In the genomic region with DNA sequence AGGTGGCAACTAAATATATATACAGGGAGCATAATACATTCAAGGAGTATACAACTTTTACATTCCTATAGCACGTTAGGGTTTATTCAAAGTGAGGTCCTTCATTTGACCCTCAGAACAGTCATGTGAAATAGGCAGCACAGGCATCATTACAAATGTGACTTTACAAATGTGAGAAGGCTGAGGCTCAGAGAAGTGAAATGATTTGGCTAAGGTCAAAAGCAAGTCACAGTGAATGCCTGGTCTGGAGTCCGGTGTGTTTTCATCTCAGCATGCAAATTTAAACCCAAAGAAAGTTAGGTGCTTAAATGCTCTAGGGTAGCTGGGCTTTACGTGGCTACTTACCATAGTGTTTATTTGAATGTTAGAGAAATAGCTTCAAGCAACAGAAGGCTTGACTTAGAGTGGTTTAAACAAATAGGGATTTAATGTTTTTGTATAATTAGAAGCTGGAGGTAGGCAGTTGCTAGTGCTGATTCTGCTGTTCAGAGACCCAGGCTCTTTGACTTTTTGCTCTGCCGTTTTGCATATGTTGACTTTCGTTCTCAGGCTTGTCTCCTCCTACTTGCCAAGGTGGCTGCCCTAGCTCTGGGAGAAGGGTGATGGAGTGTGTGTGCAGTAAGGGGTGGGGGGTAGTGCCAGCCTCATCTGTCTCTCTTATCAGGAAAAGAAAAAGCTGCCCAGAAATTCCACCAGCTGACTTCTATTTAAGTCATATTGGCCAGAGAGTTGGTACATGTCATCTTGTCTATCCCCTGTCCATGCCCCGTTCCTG, we compare ENCODE assay signal across 12 cellular contexts.
A peak's percentile ranks its signal among the peaks of the same experiment; 100 is the strongest.
DNase-seq lines count a peak whose midpoint lies in the region; ATAC-seq, FAIRE-seq and TF ChIP-seq lines count a peak whose summit lies in the region.
"Had no signal": no experiment of that assay in that cellular context is flagged by ENCODE, and none has a peak within 500 bp of the region (broad histone marks: within the 10 kb centered on the region; RNA-seq: fewer than 3 reads in every experiment).

No MANE protein-coding gene starts in this region.

- H3K4me1 ChIP-seq in GM12878 (ENCODE audit: control insufficient read depth, insufficient read depth, low read length) (peaks cover 4% of the 10 kb centered on the region), gastrocnemius medialis (peaks cover 42 to 58% of the 10 kb centered on the region in 2 donors)

- CTCF ChIA-PET in GM12878 (lab: Yijun Ruan, JAX), result interaction anchor here (1.2 to 2.7 kb wide), 6 partner anchors 9 to 234 kb away, joined by 3 to 13 read pairs (median 4); no protein-coding TSS in a partner anchor

- H3K36me3 ChIP-seq in GM12878 (ENCODE audit: control insufficient read depth in 2 of 2, insufficient read depth in 2 of 2, low read length in 1 of 2) (no peaks in the 10 kb centered on the region), gastrocnemius medialis (no peaks in the 10 kb centered on the region)

- in situ Hi-C loops in GM12878 (cut with MboI) (no loop called here), gastrocnemius medialis (cut with MboI; ENCODE audit: low sequenced_read_pairs in 4 of 4) (no loop called here)

- H3K4me2 ChIP-seq in GM12878 (ENCODE audit: control insufficient read depth, insufficient read depth), result peak overlapping the region; percentile 7; the same call in 1 of the 2 replicates

- no peak for TF ChIP-seq CTCF in GM12878 (IDR thresholded peaks at IDR 0.05 in 2 of 3, conservative IDR thresholded peaks at IDR 0.05 in 1 of 3; ENCODE audit: control insufficient read depth in 2 of 3, extremely low read depth in 1 of 3, insufficient read depth in 1 of 3, low read depth in 3 of 3, low read length in 3 of 3)
- no peak for TF ChIP-seq CTCF in gastrocnemius medialis (IDR thresholded peaks at IDR 0.05 in 4 of 5, conservative IDR thresholded peaks at IDR 0.05 in 1 of 5)

- H3K4me3 Mint-ChIP-seq in activated T-cell treated with anti-CD3 and anti-CD28 coated beads, Interleukin-2, amount 50 U/mL, for 24 hours, result peak overlapping the region; percentile 61

- TF ChIP-seq POLR2A in GM12878 (IDR thresholded peaks at IDR 0.05; ENCODE audit: low read depth, low read length) (no peak), gastrocnemius medialis (IDR thresholded peaks at IDR 0.05) (no peak)

- peak; percentile 41 for FAIRE-seq in GM12878 (lab: Jason Lieb, UNC)
- FAIRE-seq: bronchial epithelial cell had no signal

- no peak overlapping the region for H3K27ac ChIP-seq in GM12878 (ENCODE audit: control insufficient read depth, insufficient read depth)
- peak overlapping the region in 3 of 4 donors; percentile 11 to 71 (median 21) for H3K27ac ChIP-seq in gastrocnemius medialis

- intact Hi-C loops in GM12878 (cut with micrococcal nuclease; ENCODE audit: unreplicated experiment) (no loop called here), gastrocnemius medialis (cut with DNase I; ENCODE audit: low total_unique reads) (no loop called here)

- H3K27ac Mint-ChIP-seq in activated T-cell treated with anti-CD3 and anti-CD28 coated beads, Interleukin-2, amount 50 U/mL, for 24 hours, result peak overlapping the region; percentile 82

- no peak for DNase-seq in activated T-cell treated with anti-CD3 and anti-CD28 coated beads, Interleukin-2, amount 50 U/mL, for 24 hours
- no peak for DNase-seq in activated T-cell treated with anti-CD3 and anti-CD28 coated beads, Interleukin-2, amount 50 U/mL, for 48 hours
- DNase-seq in GM12878 (ENCODE audit: low read depth, low spot score) (peak; percentile 44), gastrocnemius medialis (no peak), SIG-M5 (lab: John Stamatoyannopoulos, UW) (no peak), A172 (ENCODE audit: low spot score) (no peak)
- DNase-seq: NCI-H446 treated with DMSO at 0.1 percent for 48 hours, trophoblast cell had no signal

- no peaks in the 10 kb centered on the region for H3K36me3 Mint-ChIP-seq in activated T-cell treated with anti-CD3 and anti-CD28 coated beads, Interleukin-2, amount 50 U/mL, for 24 hours (ENCODE audit: low read depth)

- H3K9ac ChIP-seq in GM12878 (ENCODE audit: control insufficient read depth, insufficient read depth, low read length), result no peak overlapping the region

- no peaks in the 10 kb centered on the region for H3K27me3 ChIP-seq in GM12878 (replicated peaks in 1 of 2; ENCODE audit: control insufficient read depth in 2 of 2, insufficient read depth in 2 of 2, low read length in 1 of 2)
- H3K27me3 ChIP-seq in gastrocnemius medialis, result no peaks in the 10 kb centered on the region

- no peaks in the 10 kb centered on the region for H3K79me2 ChIP-seq in GM12878 (ENCODE audit: control insufficient read depth, insufficient read depth, low read length)

- peaks cover 65% of the 10 kb centered on the region for H3K4me1 Mint-ChIP-seq in activated T-cell treated with anti-CD3 and anti-CD28 coated beads, Interleukin-2, amount 50 U/mL, for 24 hours (ENCODE audit: low read depth)

- RAD21 ChIA-PET in GM12878 (lab: Charles Lee; ENCODE audit: unreplicated experiment), result interaction anchor here (0.7 to 1.7 kb wide), 15 partner anchors 9 to 234 kb away, joined by 3 to 6 read pairs (median 3); a partner anchor contains a TSS

- H3K4me3 ChIP-seq in GM12878 (no peak overlapping the region), gastrocnemius medialis (peak overlapping the region; percentile 8 to 36 (median 17))

- POLR2A ChIA-PET in GM12878 (lab: Charles Lee), result interaction anchor here (1.0 to 1.8 kb wide), 4 partner anchors 9 to 114 kb away, joined by 3 to 4 read pairs (median 4); no protein-coding TSS in a partner anchor

- H3K27me3 Mint-ChIP-seq in activated T-cell treated with anti-CD3 and anti-CD28 coated beads, Interleukin-2, amount 50 U/mL, for 24 hours, result no peaks in the 10 kb centered on the region

- no peaks in the 10 kb centered on the region for H3K9me3 Mint-ChIP-seq in activated T-cell treated with anti-CD3 and anti-CD28 coated beads, Interleukin-2, amount 50 U/mL, for 24 hours

- SMC1A ChIA-PET in GM12878 (lab: Charles Lee; ENCODE audit: uncharacterized antibody, unreplicated experiment), result interaction anchor here (0.7 to 3.3 kb wide), 19 partner anchors 9 to 233 kb away, joined by 3 to 18 read pairs (median 5); no protein-coding TSS in a partner anchor

- no peak for TF ChIP-seq EP300 in GM12878 (IDR thresholded peaks at IDR 0.05; ENCODE audit: borderline replicate concordance in 1 of 2, control insufficient read depth in 1 of 2, low read depth in 2 of 2, low read length in 2 of 2)

- WGBS in GM12878 (ENCODE audit: insufficient coverage, insufficient replicate concordance, low lambda C conversion rate, missing lambda C conversion rate), result 10% methylated on average over 6 of the region's 6 CpGs

- TF ChIP-seq RAD21 in GM12878 (IDR thresholded peaks at IDR 0.05; ENCODE audit: insufficient read depth, low read depth, low read length), result no peak

- BruUV-seq in GM12878 (replicated peaks; lab: Mats Ljungman, UMichigan), result no TSS peak

- H2AFZ ChIP-seq in GM12878 (ENCODE audit: control insufficient read depth, low read depth, low read length), result peak overlapping the region; percentile 46

- no peaks in the 10 kb centered on the region for H3K9me3 ChIP-seq in GM12878 (replicated peaks; ENCODE audit: control insufficient read depth, insufficient read depth, low read length)
- H3K9me3 ChIP-seq in gastrocnemius medialis, result no peaks in the 10 kb centered on the region

- peak; percentile 29 for ATAC-seq in HG02610 (IDR thresholded peaks at IDR 0.05; ENCODE audit: unreplicated experiment)
- ATAC-seq in GM12878, result peak; percentile 67
- peak; percentile 44 to 70 for ATAC-seq in gastrocnemius medialis
- ATAC-seq in HG03095 (IDR thresholded peaks at IDR 0.05; ENCODE audit: unreplicated experiment), result no peak
- ATAC-seq: esophagus mucosa had no signal

- H4K20me1 ChIP-seq in GM12878 (ENCODE audit: control insufficient read depth, insufficient read depth), result no peaks in the 10 kb centered on the region

TF ChIP-seq in GM12878, 131 proteins besides CTCF, POLR2A, EP300 and RAD21 (continues in another document):
- TF ChIP-seq NR2F1 (conservative IDR thresholded peaks at IDR 0.05) (peak; percentile 59; the same call in 1 of the 2 replicates), MYB (IDR thresholded peaks at IDR 0.05; ENCODE audit: borderline replicate concordance, low read depth, low read length) (no peak), NFYA (IDR thresholded peaks at IDR 0.05; ENCODE audit: borderline replicate concordance, low read depth, low read length) (no peak), POU2F2 (IDR thresholded peaks at IDR 0.05; ENCODE audit: borderline replicate concordance, low read depth, low read length) (peak; percentile 78; the same call in 2 of the 3 replicates), BHLHE40 (IDR thresholded peaks at IDR 0.05; ENCODE audit: borderline replicate concordance in 1 of 2, low read depth in 2 of 2, low read length in 1 of 2) (peak; percentile 42 to 53; a peak in 2 of 4 replicates)
- TF ChIP-seq, protein P1, sequence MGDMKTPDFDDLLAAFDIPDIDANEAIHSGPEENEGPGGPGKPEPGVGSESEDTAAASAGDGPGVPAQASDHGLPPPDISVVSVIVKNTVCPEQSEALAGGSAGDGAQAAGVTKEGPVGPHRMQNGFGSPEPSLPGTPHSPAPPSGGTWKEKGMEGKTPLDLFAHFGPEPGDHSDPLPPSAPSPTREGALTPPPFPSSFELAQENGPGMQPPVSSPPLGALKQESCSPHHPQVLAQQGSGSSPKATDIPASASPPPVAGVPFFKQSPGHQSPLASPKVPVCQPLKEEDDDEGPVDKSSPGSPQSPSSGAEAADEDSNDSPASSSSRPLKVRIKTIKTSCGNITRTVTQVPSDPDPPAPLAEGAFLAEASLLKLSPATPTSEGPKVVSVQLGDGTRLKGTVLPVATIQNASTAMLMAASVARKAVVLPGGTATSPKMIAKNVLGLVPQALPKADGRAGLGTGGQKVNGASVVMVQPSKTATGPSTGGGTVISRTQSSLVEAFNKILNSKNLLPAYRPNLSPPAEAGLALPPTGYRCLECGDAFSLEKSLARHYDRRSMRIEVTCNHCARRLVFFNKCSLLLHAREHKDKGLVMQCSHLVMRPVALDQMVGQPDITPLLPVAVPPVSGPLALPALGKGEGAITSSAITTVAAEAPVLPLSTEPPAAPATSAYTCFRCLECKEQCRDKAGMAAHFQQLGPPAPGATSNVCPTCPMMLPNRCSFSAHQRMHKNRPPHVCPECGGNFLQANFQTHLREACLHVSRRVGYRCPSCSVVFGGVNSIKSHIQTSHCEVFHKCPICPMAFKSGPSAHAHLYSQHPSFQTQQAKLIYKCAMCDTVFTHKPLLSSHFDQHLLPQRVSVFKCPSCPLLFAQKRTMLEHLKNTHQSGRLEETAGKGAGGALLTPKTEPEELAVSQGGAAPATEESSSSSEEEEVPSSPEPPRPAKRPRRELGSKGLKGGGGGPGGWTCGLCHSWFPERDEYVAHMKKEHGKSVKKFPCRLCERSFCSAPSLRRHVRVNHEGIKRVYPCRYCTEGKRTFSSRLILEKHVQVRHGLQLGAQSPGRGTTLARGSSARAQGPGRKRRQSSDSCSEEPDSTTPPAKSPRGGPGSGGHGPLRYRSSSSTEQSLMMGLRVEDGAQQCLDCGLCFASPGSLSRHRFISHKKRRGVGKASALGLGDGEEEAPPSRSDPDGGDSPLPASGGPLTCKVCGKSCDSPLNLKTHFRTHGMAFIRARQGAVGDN (IDR thresholded peaks at IDR 0.05), result peak; percentile 36; the same call in 1 of the 2 replicates
